Comparison of ENCODE assay signal across 19 cellular contexts in the genomic region with DNA sequence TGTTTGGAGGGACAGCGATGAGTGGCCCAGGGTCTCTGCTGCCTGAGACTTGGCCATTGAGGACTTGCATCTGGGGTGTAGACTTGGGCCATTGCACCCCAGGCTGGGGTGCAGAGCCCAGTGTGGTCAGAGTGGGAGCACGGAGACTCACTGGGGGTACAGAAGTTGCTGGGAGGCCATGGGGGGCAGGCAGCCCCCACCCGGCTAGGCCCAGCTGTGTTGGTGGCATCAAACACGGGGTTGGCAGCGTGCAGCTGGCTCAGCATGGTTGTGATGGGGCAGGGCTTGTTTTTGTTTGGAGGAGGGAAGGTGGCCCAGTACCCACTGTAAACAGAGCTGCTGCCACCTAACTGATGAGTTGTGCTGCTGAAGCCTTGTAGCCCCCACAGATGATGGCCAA. TPM values are rescaled to one million over a fixed set of nuclear protein-coding genes. Genes with fewer than 3 reads are reported as not detected.
DNase-seq lines count a peak whose midpoint lies in the region; ATAC-seq, FAIRE-seq and TF ChIP-seq lines count a peak whose summit lies in the region.
"Had no signal": no experiment of that assay in that cellular context is flagged by ENCODE, and none has a peak within 500 bp of the region (broad histone marks: within the 10 kb centered on the region; RNA-seq: fewer than 3 reads in every experiment).

No MANE protein-coding gene starts in this region.

- no peak for TF ChIP-seq CTCF in HepG2 (CRISPR knock-in tag; IDR thresholded peaks at IDR 0.05)
- no peak for TF ChIP-seq CTCF in right lobe of liver (IDR thresholded peaks at IDR 0.05)
- no peak for TF ChIP-seq CTCF in astrocyte (IDR thresholded peaks at IDR 0.05; ENCODE audit: insufficient read depth, low read depth, low read length)
- TF ChIP-seq CTCF in kidney (IDR thresholded peaks at IDR 0.05; ENCODE audit: borderline replicate concordance, extremely low read depth, insufficient read depth), result no peak
- TF ChIP-seq CTCF in brain microvascular endothelial cell (IDR thresholded peaks at IDR 0.05; ENCODE audit: low read depth, low read length, missing control alignments), result no peak
- TF ChIP-seq CTCF in ascending aorta (IDR thresholded peaks at IDR 0.05), result no peak

- H3K4me3 Mint-ChIP-seq in astrocyte (ENCODE audit: unreplicated experiment), result no peak overlapping the region
- H3K4me3 Mint-ChIP-seq: CD8-positive, alpha-beta memory T cell had no signal

- no peak overlapping the region for H3K4me2 ChIP-seq in HepG2 (ENCODE audit: low read depth, low read length)
- H3K4me2 ChIP-seq in astrocyte (ENCODE audit: low read length), result peak overlapping the region; percentile 33
- H3K4me2 ChIP-seq: A549, BLaER1 had no signal

- no peak overlapping the region for H3K4me3 ChIP-seq in HepG2 (replicated peaks in 1 of 3; ENCODE audit: insufficient read depth in 1 of 3, low read depth in 2 of 3, low read length in 3 of 3)
- H3K4me3 ChIP-seq in right lobe of liver, result no peak overlapping the region
- no peak overlapping the region for H3K4me3 ChIP-seq in astrocyte (ENCODE audit: insufficient read depth, low read depth, low read length)
- no peak overlapping the region for H3K4me3 ChIP-seq in kidney (ENCODE audit: low read length in 2 of 2)
- no peak overlapping the region for H3K4me3 ChIP-seq in brain microvascular endothelial cell (ENCODE audit: low read depth, low read length)
- no peak overlapping the region for H3K4me3 ChIP-seq in ascending aorta
- H3K4me3 ChIP-seq: A549, BLaER1 had no signal

- H3K4me1 ChIP-seq in HepG2 (ENCODE audit: insufficient read depth, low read length), result no peaks in the 10 kb centered on the region
- no peaks in the 10 kb centered on the region for H3K4me1 ChIP-seq in right lobe of liver
- H3K4me1 ChIP-seq in astrocyte (ENCODE audit: insufficient read depth, low read length), result peaks cover 41% of the 10 kb centered on the region
- no peaks in the 10 kb centered on the region for H3K4me1 ChIP-seq in kidney (ENCODE audit: control insufficient read depth in 1 of 2, insufficient read depth in 1 of 2, low read depth in 1 of 2, low read length in 2 of 2)
- peaks cover 0 to 8% of the 10 kb centered on the region in 2 donors for H3K4me1 ChIP-seq in ascending aorta
- H3K4me1 ChIP-seq: Caco-2 had no signal

- H3K9me3 Mint-ChIP-seq in astrocyte (ENCODE audit: unreplicated experiment), result no peaks in the 10 kb centered on the region
- H3K9me3 Mint-ChIP-seq: CD8-positive, alpha-beta memory T cell had no signal

- H3K36me3 Mint-ChIP-seq in astrocyte (ENCODE audit: low read depth, unreplicated experiment), result peaks cover 2% of the 10 kb centered on the region
- H3K36me3 Mint-ChIP-seq: CD8-positive, alpha-beta memory T cell had no signal

- no peak overlapping the region for H3K27ac Mint-ChIP-seq in astrocyte (ENCODE audit: unreplicated experiment)
- H3K27ac Mint-ChIP-seq: CD8-positive, alpha-beta memory T cell had no signal

- intact Hi-C loops in HepG2 (cut with micrococcal nuclease; ENCODE audit: unreplicated experiment) (no loop called here), right lobe of liver (cut with DNase I) (no loop called here), kidney (cut with DNase I) (no loop called here), ascending aorta (cut with DNase I) (no loop called here)

- TF ChIP-seq EP300 in HepG2 (IDR thresholded peaks at IDR 0.05; ENCODE audit: low read depth in 2 of 2, low read length in 2 of 2) (no peak), HepG2 (CRISPR knock-in tag; IDR thresholded peaks at IDR 0.05; ENCODE audit: borderline replicate concordance) (no peak)

- H3K9me3 ChIP-seq in HepG2 (ENCODE audit: low read length), result no peaks in the 10 kb centered on the region
- H3K9me3 ChIP-seq in right lobe of liver, result no peaks in the 10 kb centered on the region
- H3K9me3 ChIP-seq in astrocyte (ENCODE audit: insufficient read depth, low read depth, low read length), result no peaks in the 10 kb centered on the region
- no peaks in the 10 kb centered on the region for H3K9me3 ChIP-seq in kidney (ENCODE audit: control insufficient read depth in 1 of 2, low read length in 2 of 2)
- H3K9me3 ChIP-seq in ascending aorta, result no peaks in the 10 kb centered on the region
- H3K9me3 ChIP-seq: A549, BLaER1, Caco-2 had no signal

- FAIRE-seq in HepG2 (lab: Jason Lieb, UNC) (no peak), astrocyte (lab: Jason Lieb, UNC) (no peak), kidney (lab: Jason Lieb, UNC) (no peak), urothelium cell line (lab: Jason Lieb, UNC) (peak; percentile 90)
- FAIRE-seq: A549, GM12892, GM19239 had no signal

- TF ChIP-seq RAD21 in HepG2 (CRISPR knock-in tag; IDR thresholded peaks at IDR 0.05), result no peak

- no peak for ATAC-seq in HepG2
- ATAC-seq in right lobe of liver, result no peak
- ATAC-seq: A549 had no signal

- no peaks in the 10 kb centered on the region for H3K27me3 Mint-ChIP-seq in astrocyte (ENCODE audit: low read depth, unreplicated experiment)

- H3K9ac ChIP-seq in HepG2 (ENCODE audit: insufficient read depth, low read depth, low read length), result no peak overlapping the region
- H3K9ac ChIP-seq in astrocyte (ENCODE audit: low read length), result peak overlapping the region; percentile 34
- H3K9ac ChIP-seq in kidney (ENCODE audit: low read length in 2 of 2), result no peak overlapping the region
- H3K9ac ChIP-seq: BLaER1 had no signal

- H4K20me1 ChIP-seq in HepG2 (ENCODE audit: insufficient read depth, low read length), result no peaks in the 10 kb centered on the region; the same call in 1 of the 2 replicates
- H4K20me1 ChIP-seq in astrocyte (ENCODE audit: insufficient read depth, low read length), result peaks cover 68% of the 10 kb centered on the region
- H4K20me1 ChIP-seq: BLaER1 had no signal

- in situ Hi-C loops in HepG2 (cut with HindIII; ENCODE audit: extremely low pct_ligation_motif_present, low pct_unique_long_range_greater_than_20kb) (no loop called here), brain microvascular endothelial cell (cut with HindIII; ENCODE audit: low pct_ligation_motif_present, low sequenced_read_pairs) (no loop called here)

- 6% methylated on average over 5 of the region's 5 CpGs for WGBS in HepG2 (ENCODE audit: low lambda C conversion rate)
- 83% methylated on average over 1 of the region's 5 CpGs for WGBS in right lobe of liver (ENCODE audit: insufficient coverage, low coverage, low lambda C conversion rate, missing lambda C conversion rate)

- BruUV-seq in HepG2 (replicated peaks; lab: Mats Ljungman, UMichigan), result no TSS peak

- TF ChIP-seq POLR2A in HepG2 (IDR thresholded peaks at IDR 0.05; ENCODE audit: insufficient read depth in 1 of 2, low read depth in 2 of 2, low read length in 2 of 2) (no peak), right lobe of liver (IDR thresholded peaks at IDR 0.05) (no peak)

- no peaks in the 10 kb centered on the region for H3K36me3 ChIP-seq in HepG2 (replicated peaks in 1 of 2; ENCODE audit: control insufficient read depth in 1 of 2, insufficient read depth in 2 of 2, low read length in 2 of 2)
- H3K36me3 ChIP-seq in right lobe of liver, result no peaks in the 10 kb centered on the region
- H3K36me3 ChIP-seq in astrocyte (ENCODE audit: insufficient read depth, low read length), result no peaks in the 10 kb centered on the region
- no peaks in the 10 kb centered on the region for H3K36me3 ChIP-seq in kidney (ENCODE audit: control insufficient read depth in 1 of 2, insufficient read depth in 2 of 2, low read length in 2 of 2)
- H3K36me3 ChIP-seq in brain microvascular endothelial cell (replicated peaks), result no peaks in the 10 kb centered on the region
- H3K36me3 ChIP-seq in ascending aorta, result no peaks in the 10 kb centered on the region
- H3K36me3 ChIP-seq: BLaER1 had no signal

- peaks cover 32% of the 10 kb centered on the region for H3K4me1 Mint-ChIP-seq in astrocyte (ENCODE audit: low read depth, unreplicated experiment)
- H3K4me1 Mint-ChIP-seq: CD8-positive, alpha-beta memory T cell had no signal

- H3K79me2 ChIP-seq in HepG2 (ENCODE audit: insufficient read depth, low read length), result no peaks in the 10 kb centered on the region
- H3K79me2 ChIP-seq in astrocyte (ENCODE audit: insufficient read depth, low read length), result peaks cover 87% of the 10 kb centered on the region

- POLR2A ChIA-PET in HepG2 (lab: Yijun Ruan, JAX), result no interaction called here

- no peak overlapping the region for H3K27ac ChIP-seq in HepG2 (ENCODE audit: extremely low read length, insufficient read depth, low read length)
- no peak overlapping the region for H3K27ac ChIP-seq in right lobe of liver
- peak overlapping the region; percentile 48 for H3K27ac ChIP-seq in astrocyte (ENCODE audit: low read depth, low read length)
- no peak overlapping the region for H3K27ac ChIP-seq in kidney (ENCODE audit: low read depth in 2 of 2, low read length in 2 of 2)
- H3K27ac ChIP-seq in brain microvascular endothelial cell, result no peak overlapping the region
- no peak overlapping the region for H3K27ac ChIP-seq in ascending aorta
- H3K27ac ChIP-seq: A549, BLaER1, HL-60 had no signal

- CTCF ChIA-PET in HepG2 (lab: Yijun Ruan, JAX; ENCODE audit: low intra/inter-chr PET ratio, low total read pairs), result no interaction called here

- H2AFZ ChIP-seq in HepG2 (ENCODE audit: low read length), result no peak overlapping the region
- no peak overlapping the region for H2AFZ ChIP-seq in astrocyte (ENCODE audit: low read depth, low read length)

- H3K27me3 ChIP-seq in HepG2 (ENCODE audit: control insufficient read depth in 1 of 2, insufficient read depth in 2 of 2, low read length in 2 of 2) (peaks cover 12 to 89% of the 10 kb centered on the region in 2 experiments; a peak in 4 of 5 replicates), right lobe of liver (no peaks in the 10 kb centered on the region), astrocyte (ENCODE audit: insufficient read depth, low read length) (no peaks in the 10 kb centered on the region), brain microvascular endothelial cell (replicated peaks) (no peaks in the 10 kb centered on the region), ascending aorta (no peaks in the 10 kb centered on the region)
- H3K27me3 ChIP-seq: BLaER1 had no signal

- DNase-seq in HepG2 (ENCODE audit: low spot score), result no peak
- DNase-seq in right lobe of liver, result no peak
- DNase-seq in astrocyte (ENCODE audit: low read depth), result no peak
- peak; percentile 35 for DNase-seq in kidney
- DNase-seq in urothelium cell line (ENCODE audit: low spot score), result no peak
- no peak for DNase-seq in brain microvascular endothelial cell
- no peak for DNase-seq in NCI-H2107 (lab: John Stamatoyannopoulos, UW)
- no peak for DNase-seq in ascending aorta (ENCODE audit: low spot score in 2 of 2)
- DNase-seq: Caco-2, DND-41, GDM1, GOT3, HCEC 1CT had no signal

RNA-seq across cellular contexts. Expression of a gene that starts 42.1 kb away (rescaled TPM):
- total RNA-seq in HepG2 (2016; rRNA removed; fragmentation: Illumina TruSeq; extraction: Trizol), result not detected in 2 replicates
- not detected in 2 replicates for total RNA-seq in HepG2 (2016; cell fraction: cytosol; rRNA removed; fragmentation: Illumina TruSeq; extraction: Trizol; ENCODE audit: low read depth)
- total RNA-seq in HepG2 (2016; cell fraction: insoluble cytoplasmic fraction; rRNA removed; fragmentation: Illumina TruSeq; extraction: Trizol), result not detected in 2 replicates
- total RNA-seq in HepG2 (2016; cell fraction: membrane; rRNA removed; fragmentation: Illumina TruSeq; extraction: Trizol), result not detected in 2 replicates
- not detected in 2 replicates for total RNA-seq in HepG2 (2016; cell fraction: nucleus; rRNA removed; fragmentation: Illumina TruSeq; extraction: Trizol)
- not detected in 2 replicates for polyA plus RNA-seq in HepG2 (2011; rRNA removed)
- not detected in 2 replicates for polyA plus RNA-seq in HepG2 (2011; cell fraction: cytosol; rRNA removed)
- polyA plus RNA-seq in HepG2 (2011; cell fraction: nucleus; rRNA removed), result not detected in 2 replicates
- not detected in 2 replicates for polyA plus RNA-seq in HepG2 (2012)
- not detected in 2 replicates for polyA plus RNA-seq in HepG2 (2016; cell fraction: cytosol; fragmentation: Illumina TruSeq; extraction: Trizol; ENCODE audit: low read depth)
- polyA plus RNA-seq in HepG2 (2016; cell fraction: insoluble cytoplasmic fraction; fragmentation: Illumina TruSeq; extraction: Trizol; ENCODE audit: low read depth), result not detected in 2 replicates
- polyA plus RNA-seq in HepG2 (2016; cell fraction: membrane; fragmentation: Illumina TruSeq; extraction: Trizol; ENCODE audit: low read depth), result not detected in 2 replicates
- not detected in 2 replicates for polyA plus RNA-seq in HepG2 (2016; cell fraction: nucleus; fragmentation: Illumina TruSeq; extraction: Trizol; ENCODE audit: insufficient read depth, low read depth)
- 0.98 TPM in 1 of 2 replicates, not detected in the other for polyA minus RNA-seq in HepG2 (2011; rRNA and poly(A)+ RNA removed; ENCODE audit: low replicate concordance)
- not detected in 2 replicates for polyA minus RNA-seq in HepG2 (2011; cell fraction: cytosol; rRNA and poly(A)+ RNA removed)
- not detected in 2 replicates for polyA minus RNA-seq in HepG2 (2011; cell fraction: nucleus; rRNA and poly(A)+ RNA removed)
- under 1 TPM; 0.09 to 0.73 (median 0.48) TPM for total RNA-seq in right lobe of liver
- 42.9 and 44.5 TPM in 2 replicates for total RNA-seq in astrocyte
- total RNA-seq in kidney, result 3.7 TPM
- 0.32 TPM for polyA plus RNA-seq in kidney (ENCODE audit: insufficient read depth, low read depth, low replicate concordance)
- 23.1 TPM for total RNA-seq in ascending aorta
- total RNA-seq: CD8-positive, alpha-beta memory T cell had no signal
- polyA plus RNA-seq: CD8-positive, alpha-beta memory T cell had no signal
